ENCODE assay signal across 31 cellular contexts in the genomic region with DNA sequence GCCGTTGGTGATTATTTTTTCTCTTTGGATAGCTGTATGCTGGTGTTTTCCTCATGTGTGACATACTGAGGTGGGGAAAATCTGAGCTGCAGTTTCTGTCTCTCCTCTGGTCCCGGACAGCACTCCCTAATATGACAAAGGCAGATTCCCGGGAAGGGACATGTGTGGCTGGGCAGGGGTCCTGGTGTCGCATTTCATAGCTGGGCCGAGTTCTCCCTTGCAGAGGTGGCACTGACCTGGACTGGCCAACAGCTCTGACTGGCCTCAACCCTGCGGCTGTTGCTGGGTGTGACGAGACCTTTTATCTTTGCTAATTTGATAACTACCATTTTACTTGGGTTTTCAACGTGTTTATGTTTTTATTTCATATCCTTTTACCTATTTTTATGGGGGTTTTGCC.
"Had no signal": no experiment of that assay in that cellular context is flagged by ENCODE, and none has a peak within 500 bp of the region (broad histone marks: within the 10 kb centered on the region; RNA-seq: fewer than 3 reads in every experiment).

No MANE protein-coding gene starts in this region.

- H3K27me3 Mint-ChIP-seq: activated CD4-positive, alpha-beta T cell treated with anti-CD3 and anti-CD28 coated beads, Interleukin-2, amount 10 ng/mL, durations not matched to agents 24 days and 14 days; activated CD8-positive, alpha-beta T cell treated with anti-CD3 and anti-CD28 coated beads for 36 hours; activated naive CD4-positive, alpha-beta T cell treated with anti-CD3 and anti-CD28 coated beads, Interleukin-2, amount 10 ng/mL, durations not matched to agents 7 days and 5 days; activated naive CD8-positive, alpha-beta T cell treated with anti-CD3 and anti-CD28 coated beads, Interleukin-2, amount 50 U/mL, for 24 hours had no signal

- DNase-seq: activated CD4-positive, alpha-beta T cell treated with anti-CD3 and anti-CD28 coated beads, Interleukin-2, amount 10 ng/mL, durations not matched to agents 24 days and 14 days; activated CD4-positive, alpha-beta T cell treated with anti-CD3 and anti-CD28 coated beads, Interleukin-2, amount 50 U/mL, for 4 hours; activated CD8-positive, alpha-beta T cell treated with anti-CD3 and anti-CD28 coated beads for 36 hours; activated gamma-delta T cell treated with Interleukin-2 at 50 U/mL for 16 hours; activated naive CD4-positive, alpha-beta T cell treated with anti-CD3 and anti-CD28 coated beads, Interleukin-2, amount 10 ng/mL, durations not matched to agents 7 days and 5 days; activated naive CD8-positive, alpha-beta T cell treated with anti-CD3 and anti-CD28 coated beads, Interleukin-2, amount 50 U/mL, for 24 hours; activated T-cell treated with anti-CD3 and anti-CD28 coated beads for 4 hours; activated T-cell treated with anti-CD3 and anti-CD28 coated beads, Interleukin-2, amount 50 U/mL, for 4 hours; anterior cingulate cortex; brain microvascular endothelial cell; central memory CD4-positive, alpha-beta T cell; Karpas-422; KBM-7; NCI-H1105; NCI-H1436; NCI-H1694; NCI-H1930; NCI-H2081 treated with DMSO at 0.1 percent for 48 hours; NCI-H226; NCI-H446 treated with DMSO at 0.1 percent for 48 hours; NCI-H524; NCI-H69; NCI-H82; SHP77 treated with DMSO at 0.1 percent for 48 hours; SK-N-SH had no signal

- H3K4me1 ChIP-seq: SJSA1 had no signal

- H3K27me3 ChIP-seq: brain microvascular endothelial cell, SJSA1 had no signal

- H3K36me3 Mint-ChIP-seq: activated naive CD4-positive, alpha-beta T cell treated with anti-CD3 and anti-CD28 coated beads, Interleukin-2, amount 10 ng/mL, durations not matched to agents 7 days and 5 days; activated naive CD8-positive, alpha-beta T cell had no signal

- H3K4me3 ChIP-seq: SJSA1 had no signal

- H3K4me3 Mint-ChIP-seq: activated CD4-positive, alpha-beta T cell treated with anti-CD3 and anti-CD28 coated beads, Interleukin-2, amount 10 ng/mL, durations not matched to agents 24 days and 14 days; activated CD8-positive, alpha-beta T cell treated with anti-CD3 and anti-CD28 coated beads for 36 hours; activated naive CD4-positive, alpha-beta T cell treated with anti-CD3 and anti-CD28 coated beads, Interleukin-2, amount 10 ng/mL, durations not matched to agents 7 days and 5 days; activated naive CD8-positive, alpha-beta T cell; activated naive CD8-positive, alpha-beta T cell treated with anti-CD3 and anti-CD28 coated beads, Interleukin-2, amount 50 U/mL, for 24 hours; activated T-cell treated with anti-CD3 and anti-CD28 coated beads, Interleukin-2, amount 50 U/mL, for 4 hours; activated T-helper 1 cell treated with anti-CD3 and anti-CD28 coated beads, Interleukin-12 subunit alpha, Interleukin-12 subunit beta, Interleukin-2, Interleukin-4 antibody, amounts not matched to agents 30 ng/mL and 10 ng/mL and 1 ng/mL, durations not matched to agents 14 hours and 24 hours and 36 hours; T-helper 1 cell treated with Interleukin-12 subunit alpha and Interleukin-12 subunit beta and Interleukin-4 antibody, amounts not matched to agents 30 μg/mL and 1 μg/mL, for 36 hours; T-helper 2 cell treated with Interferon-gamma antibody and Interleukin-4, amounts not matched to agents 5 μg/mL and 100 μg/mL, for 36 hours had no signal

- ATAC-seq: activated CD8-positive, alpha-beta T cell treated with anti-CD3 and anti-CD28 coated beads for 36 hours; activated naive CD8-positive, alpha-beta T cell treated with anti-CD3 and anti-CD28 coated beads, Interleukin-2, amount 50 U/mL, for 24 hours; activated T-cell treated with anti-CD3 and anti-CD28 coated beads, Interleukin-2, amount 50 U/mL, for 4 hours; Panc1 had no signal

- H3K4me2 ChIP-seq: SK-N-SH had no signal

- H3K27ac Mint-ChIP-seq: activated CD4-positive, alpha-beta T cell treated with anti-CD3 and anti-CD28 coated beads, Interleukin-2, amount 10 ng/mL, durations not matched to agents 24 days and 14 days; activated CD8-positive, alpha-beta T cell treated with anti-CD3 and anti-CD28 coated beads for 36 hours; activated naive CD4-positive, alpha-beta T cell treated with anti-CD3 and anti-CD28 coated beads, Interleukin-2, amount 10 ng/mL, durations not matched to agents 7 days and 5 days; activated naive CD8-positive, alpha-beta T cell; activated naive CD8-positive, alpha-beta T cell treated with anti-CD3 and anti-CD28 coated beads, Interleukin-2, amount 50 U/mL, for 24 hours; activated T-helper 1 cell treated with anti-CD3 and anti-CD28 coated beads, Interleukin-12 subunit alpha, Interleukin-12 subunit beta, Interleukin-2, Interleukin-4 antibody, amounts not matched to agents 30 ng/mL and 10 ng/mL and 1 ng/mL, durations not matched to agents 14 hours and 24 hours and 36 hours; T-helper 1 cell treated with Interleukin-12 subunit alpha and Interleukin-12 subunit beta and Interleukin-4 antibody, amounts not matched to agents 30 μg/mL and 1 μg/mL, for 36 hours; T-helper 2 cell treated with Interferon-gamma antibody and Interleukin-4, amounts not matched to agents 5 μg/mL and 100 μg/mL, for 36 hours had no signal

- H3K9ac ChIP-seq: SK-N-SH had no signal

- H3K36me3 ChIP-seq: brain microvascular endothelial cell, SJSA1 had no signal

- H3K27ac ChIP-seq: brain microvascular endothelial cell, SJSA1 had no signal

- H3K4me1 Mint-ChIP-seq: activated CD4-positive, alpha-beta T cell treated with anti-CD3 and anti-CD28 coated beads, Interleukin-2, amount 10 ng/mL, durations not matched to agents 24 days and 14 days; activated naive CD4-positive, alpha-beta T cell treated with anti-CD3 and anti-CD28 coated beads, Interleukin-2, amount 10 ng/mL, durations not matched to agents 7 days and 5 days; activated naive CD8-positive, alpha-beta T cell treated with anti-CD3 and anti-CD28 coated beads, Interleukin-2, amount 50 U/mL, for 24 hours had no signal
